ENCODE assay signal across 21 cellular contexts in the genomic region with DNA sequence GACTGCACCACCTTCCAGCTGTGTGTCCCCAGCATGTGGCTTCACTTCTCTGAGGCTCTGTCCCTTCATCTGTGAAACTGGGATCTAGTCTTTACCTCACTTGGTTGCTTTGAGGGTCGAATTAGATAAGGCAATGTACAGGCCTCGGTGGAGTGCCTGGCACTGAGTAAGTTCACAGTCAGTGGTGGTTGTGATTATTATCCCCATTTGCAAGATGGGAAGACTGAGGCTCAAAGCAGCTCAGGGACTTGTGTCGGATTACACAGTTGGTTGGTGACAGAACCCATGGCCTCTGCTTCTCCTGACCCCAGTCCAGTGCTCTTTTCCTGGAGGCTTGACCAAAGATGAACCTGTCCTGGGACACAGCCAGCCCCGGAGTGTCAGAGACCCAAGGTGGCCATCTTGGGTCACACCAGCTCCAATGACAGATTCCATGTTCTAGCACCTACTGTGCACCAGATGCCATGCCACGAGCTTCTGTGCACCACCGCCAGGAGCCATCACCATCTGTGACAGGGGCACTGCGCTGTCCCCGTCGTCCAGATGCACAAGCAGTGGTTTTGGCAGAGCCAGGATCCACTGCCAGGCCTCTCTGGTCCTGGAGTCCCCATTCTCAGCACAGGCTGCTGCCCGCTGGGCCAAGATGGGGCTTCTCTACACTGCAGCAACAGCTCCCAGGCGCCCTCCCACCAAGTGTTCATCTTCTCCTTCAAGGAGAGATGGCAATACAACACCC.
DNase-seq lines count a peak whose midpoint lies in the region; ATAC-seq, FAIRE-seq and TF ChIP-seq lines count a peak whose summit lies in the region.
"Had no signal": no experiment of that assay in that cellular context is flagged by ENCODE, and none has a peak within 500 bp of the region (broad histone marks: within the 10 kb centered on the region; RNA-seq: fewer than 3 reads in every experiment).

No MANE protein-coding gene starts in this region.

- H2AFZ ChIP-seq in GM23248, result no peak overlapping the region
- no peak overlapping the region for H2AFZ ChIP-seq in K562 (ENCODE audit: low read depth, low read length)

- TF ChIP-seq POLR2A in K562 (conservative IDR thresholded peaks at IDR 0.05) (no peak), testis (IDR thresholded peaks at IDR 0.05) (no peak)

- H3K27ac ChIP-seq in GM23248 (no peak overlapping the region), K562 (ENCODE audit: extremely low read depth, low read depth, low read length) (no peak overlapping the region), muscle layer of colon (ENCODE audit: low read depth, low read length) (peak overlapping the region; percentile 23), testis (peak overlapping the region; percentile 98 to 99)

- CTCF ChIA-PET in K562 (lab: Yijun Ruan, JAX; ENCODE audit: low intra/inter-chr PET ratio), result no interaction called here

- ATAC-seq in K562 (no peak), GM18511 (IDR thresholded peaks at IDR 0.05; ENCODE audit: unreplicated experiment) (no peak)

- H3K9me1 ChIP-seq in K562 (ENCODE audit: control insufficient read depth, insufficient read depth, low read length), result no peaks in the 10 kb centered on the region

- TF ChIP-seq CTCF in K562 (IDR thresholded peaks at IDR 0.05 in 2 of 3, conservative IDR thresholded peaks at IDR 0.05 in 1 of 3; ENCODE audit: insufficient read depth in 2 of 3, low read depth in 1 of 3, low read length in 3 of 3) (no peak), testis (IDR thresholded peaks at IDR 0.05) (no peak)

- no peaks in the 10 kb centered on the region for H3K79me2 ChIP-seq in GM23248 (ENCODE audit: insufficient read depth)
- no peaks in the 10 kb centered on the region for H3K79me2 ChIP-seq in K562 (ENCODE audit: control insufficient read depth, insufficient read depth, low read length)

- no peak for TF ChIP-seq EP300 in K562 (IDR thresholded peaks at IDR 0.05; ENCODE audit: low read length)

- H3K9me2 ChIP-seq in GM23248 (ENCODE audit: insufficient read depth), result no peaks in the 10 kb centered on the region

- H4K20me1 ChIP-seq in GM23248 (ENCODE audit: insufficient read depth) (no peaks in the 10 kb centered on the region), K562 (replicated peaks; ENCODE audit: control insufficient read depth, insufficient read depth, low read length) (no peaks in the 10 kb centered on the region)

- H3K9me3 ChIP-seq in GM23248 (ENCODE audit: low read depth) (no peaks in the 10 kb centered on the region), K562 (replicated peaks; ENCODE audit: control insufficient read depth, insufficient read depth, low read depth, low read length) (no peaks in the 10 kb centered on the region), muscle layer of colon (ENCODE audit: low read length) (no peaks in the 10 kb centered on the region), testis (no peaks in the 10 kb centered on the region)
- H3K9me3 ChIP-seq: ascending aorta, BE2C, uterus had no signal

- in situ Hi-C loops in GM23248 (cut with MboI), result no loop called here
- in situ Hi-C loops in K562 (cut with MboI), result no loop called here

- POLR2A ChIA-PET in K562 (lab: Yijun Ruan, JAX), result interaction anchor here (0.6 kb wide), 1 partner anchor 330 kb away, joined by 3 read pairs; no protein-coding TSS in a partner anchor

- H3K4me2 ChIP-seq in GM23248 (ENCODE audit: unreplicated experiment) (no peak overlapping the region), K562 (ENCODE audit: insufficient read depth, low read length) (no peak overlapping the region)

- TF ChIP-seq RAD21 in K562 (CRISPR knock-in tag; conservative IDR thresholded peaks at IDR 0.05 in 1 of 2, IDR thresholded peaks at IDR 0.05 in 1 of 2), result no peak

- H3K27me3 ChIP-seq in GM23248 (replicated peaks; ENCODE audit: insufficient read depth) (no peaks in the 10 kb centered on the region), K562 (ENCODE audit: control insufficient read depth in 2 of 2, insufficient read depth in 2 of 2, low read length in 2 of 2) (no peaks in the 10 kb centered on the region), muscle layer of colon (ENCODE audit: control insufficient read depth in 1 of 2, insufficient read depth in 2 of 2, low read length in 2 of 2) (no peaks in the 10 kb centered on the region), testis (no peaks in the 10 kb centered on the region)
- H3K27me3 ChIP-seq: ascending aorta, BE2C, uterus had no signal

- H3F3A ChIP-seq in GM23248 (ENCODE audit: insufficient read depth), result no peaks in the 10 kb centered on the region

- DNase-seq in GM23248, result peak; percentile 11
- DNase-seq in K562 (ENCODE audit: extremely low read depth in 1 of 4, low spot score in 3 of 4), result no peak
- no peak for DNase-seq in testis
- DNase-seq in OCI-M2 (lab: John Stamatoyannopoulos, UW; ENCODE audit: unreplicated experiment), result no peak
- DNase-seq in GM19239 (ENCODE audit: insufficient read length, low spot score), result no peak
- DNase-seq: activated CD4-positive, alpha-beta T cell treated with anti-CD3 and anti-CD28 coated beads, Interleukin-2, amount 50 U/mL, for 4 hours; activated naive CD4-positive, alpha-beta T cell treated with Interleukin-2 at 50 U/mL for 16 hours; GF-D8; hypothalamus; NCI-H146; NCI-H345; NK-92 treated with Interleukin-12 subunit alpha and Interleukin-12 subunit beta, amount 100 ng/mL, for 24 hours; stimulated activated naive CD4-positive, alpha-beta T cell treated with Interleukin-2 at 50 U/mL for 16 hours; SW 1271; uterus had no signal

- H3K36me3 ChIP-seq in GM23248 (ENCODE audit: low read depth) (no peaks in the 10 kb centered on the region), K562 (ENCODE audit: control insufficient read depth, insufficient read depth, low read length) (no peaks in the 10 kb centered on the region), muscle layer of colon (ENCODE audit: insufficient read depth, low read length) (no peaks in the 10 kb centered on the region), testis (ENCODE audit: low read depth, missing control alignments) (no peaks in the 10 kb centered on the region)
- H3K36me3 ChIP-seq: ascending aorta, BE2C, uterus had no signal

- WGBS in GM23248 (ENCODE audit: low coverage in 1 of 2, low lambda C conversion rate in 2 of 2, missing lambda C conversion rate in 2 of 2), 2 experiments, result 88 to 90% methylated on average over 10 to 11 of the region's 11 CpGs
- WGBS in K562 (ENCODE audit: insufficient coverage, low coverage, missing lambda C conversion rate), result 74% methylated on average over 9 of the region's 11 CpGs
- WGBS in testis, 2 donors, result 67 to 88% methylated on average over 10 to 11 of the region's 11 CpGs

- H3K4me1 ChIP-seq in GM23248 (ENCODE audit: insufficient read depth), result peaks cover 15% of the 10 kb centered on the region
- H3K4me1 ChIP-seq in K562 (replicated peaks in 1 of 2; ENCODE audit: control insufficient read depth in 2 of 2, insufficient read depth in 2 of 2, low read length in 2 of 2), result peaks cover 12 to 42% of the 10 kb centered on the region in 2 experiments
- H3K4me1 ChIP-seq in muscle layer of colon (ENCODE audit: insufficient read depth, low read length), result peaks cover 23% of the 10 kb centered on the region
- H3K4me1 ChIP-seq in testis, result peaks cover 50% of the 10 kb centered on the region

- no peak overlapping the region for H3K4me3 ChIP-seq in GM23248
- H3K4me3 ChIP-seq in K562, result no peak overlapping the region
- no peak overlapping the region for H3K4me3 ChIP-seq in muscle layer of colon (ENCODE audit: low read depth in 1 of 2, low read length in 2 of 2)
- no peak overlapping the region for H3K4me3 ChIP-seq in testis
- H3K4me3 ChIP-seq: ascending aorta, uterus had no signal

- no peak for FAIRE-seq in K562 (lab: Jason Lieb, UNC)
- FAIRE-seq in GM19239 (lab: Jason Lieb, UNC), result no peak
- FAIRE-seq: GM12892, keratinocyte had no signal

- intact Hi-C loops in K562 (cut with micrococcal nuclease) (no loop called here), testis (cut with DNase I; ENCODE audit: low total_unique reads) (no loop called here)

- BruUV-seq in K562 (replicated peaks; lab: Mats Ljungman, UMichigan), result no TSS peak

- H3K9ac ChIP-seq in GM23248, result no peak overlapping the region
- no peak overlapping the region for H3K9ac ChIP-seq in K562 (ENCODE audit: insufficient read depth in 1 of 2, low read depth in 2 of 2, low read length in 2 of 2)
- H3K9ac ChIP-seq in muscle layer of colon (ENCODE audit: low read length), result no peak overlapping the region

TF ChIP-seq in K562, 482 proteins besides CTCF, POLR2A, EP300 and RAD21:
- peak; percentile 36; the same call in 1 of the 2 replicates for TF ChIP-seq CBX1 (IDR thresholded peaks at IDR 0.05; ENCODE audit: low read depth)
- no peak for TF ChIP-seq C11orf30 (IDR thresholded peaks at IDR 0.05; ENCODE audit: low read depth)
- 0 out of 2 replicates have a peak, but pooled peaks have one; percentile 69 for TF ChIP-seq PTBP1 (IDR thresholded peaks at IDR 0.05; ENCODE audit: low read depth, low read length)
- peak; percentile 93 for TF ChIP-seq BCOR (IDR thresholded peaks at IDR 0.05)
- TF ChIP-seq KDM1A (IDR thresholded peaks at IDR 0.05), result peak; percentile 59 to 86
- peak; percentile 93 for TF ChIP-seq RBM25 (IDR thresholded peaks at IDR 0.05; ENCODE audit: low read depth, low read length, severe bottlenecking)
- peak; percentile 31; the same call in 1 of the 2 replicates for TF ChIP-seq ADNP (tag; IDR thresholded peaks at IDR 0.05)
- TF ChIP-seq RBFOX2 (IDR thresholded peaks at IDR 0.05; ENCODE audit: low read depth, low read length), result no peak
- peak; percentile 60; the same call in 1 of the 2 replicates for TF ChIP-seq HDAC2 (IDR thresholded peaks at IDR 0.05)
- peak; percentile 81; the same call in 1 of the 2 replicates for TF ChIP-seq SMARCA5 (IDR thresholded peaks at IDR 0.05)
- TF ChIP-seq, protein P1, sequence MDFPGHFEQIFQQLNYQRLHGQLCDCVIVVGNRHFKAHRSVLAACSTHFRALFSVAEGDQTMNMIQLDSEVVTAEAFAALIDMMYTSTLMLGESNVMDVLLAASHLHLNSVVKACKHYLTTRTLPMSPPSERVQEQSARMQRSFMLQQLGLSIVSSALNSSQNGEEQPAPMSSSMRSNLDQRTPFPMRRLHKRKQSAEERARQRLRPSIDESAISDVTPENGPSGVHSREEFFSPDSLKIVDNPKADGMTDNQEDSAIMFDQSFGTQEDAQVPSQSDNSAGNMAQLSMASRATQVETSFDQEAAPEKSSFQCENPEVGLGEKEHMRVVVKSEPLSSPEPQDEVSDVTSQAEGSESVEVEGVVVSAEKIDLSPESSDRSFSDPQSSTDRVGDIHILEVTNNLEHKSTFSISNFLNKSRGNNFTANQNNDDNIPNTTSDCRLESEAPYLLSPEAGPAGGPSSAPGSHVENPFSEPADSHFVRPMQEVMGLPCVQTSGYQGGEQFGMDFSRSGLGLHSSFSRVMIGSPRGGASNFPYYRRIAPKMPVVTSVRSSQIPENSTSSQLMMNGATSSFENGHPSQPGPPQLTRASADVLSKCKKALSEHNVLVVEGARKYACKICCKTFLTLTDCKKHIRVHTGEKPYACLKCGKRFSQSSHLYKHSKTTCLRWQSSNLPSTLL (IDR thresholded peaks at IDR 0.05), result no peak
- TF ChIP-seq RCOR1 (IDR thresholded peaks at IDR 0.05; ENCODE audit: borderline replicate concordance in 1 of 2, low read depth in 2 of 2, low read length in 2 of 2), result peak in 1 of 2 experiments; percentile 67; a peak in 2 of 4 replicates

Comparison
In these comparisons a context has a peak if more than half of its experiments do, and no peak if none do; other contexts are left out.
1. H3K27ac ChIP-seq: peak in muscle layer of colon (single experiment) and testis (2 of 2); none in GM23248 (single experiment) and K562 (single experiment).